ENCODE assay signal across 1 cellular context in genomic region chr14:21672116-21672515, GRCh38.
TF ChIP-seq lines count a peak whose summit lies in the region.

No MANE protein-coding gene starts in this region.

TF ChIP-seq in endothelial cell of umbilical vein, 7 proteins besides CTCF, POLR2A, EP300 and RAD21:
- TF ChIP-seq GATA2 (IDR thresholded peaks at IDR 0.05; ENCODE audit: insufficient read depth, insufficient read length, low read depth, low read length) (no peak), MAX (IDR thresholded peaks at IDR 0.05; ENCODE audit: insufficient read depth, insufficient read length) (no peak), FOS (IDR thresholded peaks at IDR 0.05; ENCODE audit: borderline replicate concordance, insufficient read depth, low read length) (no peak), MYC (IDR thresholded peaks at IDR 0.05; ENCODE audit: low read depth, low read length) (no peak), POLR2AphosphoS5 (IDR thresholded peaks at IDR 0.05; ENCODE audit: insufficient read depth, low read depth, low read length) (no peak), JUN (IDR thresholded peaks at IDR 0.05; ENCODE audit: borderline replicate concordance, insufficient read depth, insufficient read length, low read depth) (no peak), EZH2 (IDR thresholded peaks at IDR 0.05; ENCODE audit: borderline replicate concordance, low read depth, low read length, severe bottlenecking) (no peak)
